17 cellular contexts compared by ENCODE assay signal in the genomic region with DNA sequence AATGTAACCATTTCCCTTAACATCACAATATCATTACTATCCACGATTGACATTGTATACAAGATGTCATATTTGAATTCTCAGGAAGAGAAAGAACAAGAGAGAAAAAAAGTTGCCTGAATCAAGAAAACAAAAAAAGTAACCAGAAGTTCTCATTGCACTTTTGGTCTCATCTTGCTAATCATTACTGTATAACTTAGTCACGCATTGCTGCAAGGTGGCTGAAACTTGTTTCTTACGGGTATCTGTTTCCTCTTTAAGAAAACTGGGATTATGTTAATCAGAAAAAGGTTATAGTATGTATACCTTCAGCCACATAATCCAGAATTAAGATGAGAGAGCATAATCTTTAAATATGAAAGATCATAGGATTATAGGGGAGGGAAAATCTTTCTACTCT.
"Had no signal": no experiment of that assay in that cellular context is flagged by ENCODE, and none has a peak within 500 bp of the region (broad histone marks: within the 10 kb centered on the region; RNA-seq: fewer than 3 reads in every experiment).

No MANE protein-coding gene starts in this region.

- H3K9me3 Mint-ChIP-seq: memory B cell, mesothelial cell of epicardium had no signal

- H3K36me3 ChIP-seq: heart left ventricle, left ventricle myocardium inferior, lower lobe of right lung, right atrium auricular region, sigmoid colon had no signal

- H3K36me3 Mint-ChIP-seq: memory B cell, mesothelial cell of epicardium had no signal

- H3K27ac ChIP-seq: heart left ventricle, left ventricle myocardium inferior, lower lobe of right lung, parathyroid adenoma, right atrium auricular region, sigmoid colon, skin epidermis had no signal

- H3K27me3 ChIP-seq: heart left ventricle, right atrium auricular region, sigmoid colon had no signal

- H3K9ac ChIP-seq: parathyroid adenoma had no signal

- H3K9me3 ChIP-seq: heart left ventricle, left ventricle myocardium inferior, lower lobe of right lung, right atrium auricular region, sigmoid colon had no signal

- H3K4me1 Mint-ChIP-seq: memory B cell had no signal

- ATAC-seq: esophagus mucosa; heart left ventricle; lower lobe of right lung; natural killer cell treated with Interleukin-12 subunit alpha and Interleukin-12 subunit beta and Interleukin-15 and Interleukin-18, amount 100 ng/mL, for 72 hours had no signal

- H3K79me2 ChIP-seq: parathyroid adenoma had no signal

- H2AFZ ChIP-seq: parathyroid adenoma had no signal

- H3K27me3 Mint-ChIP-seq: memory B cell; natural killer cell treated with Interleukin-12 subunit alpha and Interleukin-12 subunit beta and Interleukin-15 and Interleukin-18, amount 100 ng/mL, for 72 hours had no signal

- H3K4me3 ChIP-seq: heart left ventricle, left ventricle myocardium inferior, lower lobe of right lung, right atrium auricular region, sigmoid colon, skin epidermis had no signal

- DNase-seq: effector memory CD4-positive, alpha-beta T cell; heart left ventricle; hippocampal formation; left ventricle myocardium inferior; lower lobe of right lung; occipital lobe; sigmoid colon; stimulated activated CD4-positive, alpha-beta T cell treated with anti-CD3 and anti-CD28 coated beads, Interleukin-12 subunit alpha, Interleukin-12 subunit beta, amount 100 ng/mL, for 4 hours; stimulated activated naive CD4-positive, alpha-beta T cell; trophoblast cell had no signal

- H3K4me1 ChIP-seq: heart left ventricle, left ventricle myocardium inferior, lower lobe of right lung, parathyroid adenoma, right atrium auricular region, sigmoid colon had no signal

- H3K27ac Mint-ChIP-seq: memory B cell; mesothelial cell of epicardium; natural killer cell treated with Interleukin-12 subunit alpha and Interleukin-12 subunit beta and Interleukin-15 and Interleukin-18, amount 100 ng/mL, for 72 hours had no signal

- H3K4me3 Mint-ChIP-seq: memory B cell; mesothelial cell of epicardium; natural killer cell treated with Interleukin-12 subunit alpha and Interleukin-12 subunit beta and Interleukin-15 and Interleukin-18, amount 100 ng/mL, for 72 hours had no signal
